In genomic region chr6:147173140-147173539, GRCh38 we compare ENCODE assay signal across 21 cellular contexts.
"Had no signal": no experiment of that assay in that cellular context is flagged by ENCODE, and none has a peak within 500 bp of the region (broad histone marks: within the 10 kb centered on the region; RNA-seq: fewer than 3 reads in every experiment).

No MANE protein-coding gene starts in this region.

- H3K4me3 ChIP-seq: dorsolateral prefrontal cortex, heart left ventricle, pancreas, spleen, testis, tibial nerve had no signal

- H3K9me3 Mint-ChIP-seq: naive B cell; nephron; stimulated activated memory B cell treated with anti-CD40 and anti-IgM and Interleukin-4, amounts not matched to agents 10 μg/mL and 1 μg/mL and 100 μg/mL, for 72 hours; stimulated activated naive CD8-positive, alpha-beta T cell treated with anti-CD3 and anti-CD28 coated beads, Interleukin-15, Interleukin-2, amounts not matched to agents 100 ng/mL and 50 ng/mL, for 24 hours had no signal

- H3K36me3 Mint-ChIP-seq: naive B cell; stimulated activated memory B cell treated with anti-CD40 and anti-IgM and Interleukin-4, amounts not matched to agents 10 μg/mL and 1 μg/mL and 100 μg/mL, for 72 hours had no signal

- H3K27ac ChIP-seq: dorsolateral prefrontal cortex, heart left ventricle, pancreas, spleen, testis, tibial nerve had no signal

- DNase-seq: cortex of kidney; dorsolateral prefrontal cortex; effector memory CD4-positive, alpha-beta T cell; heart left ventricle; hippocampal formation; left colon; mesendoderm; naive B cell; occipital lobe; pancreas; spleen; stimulated activated CD4-positive, alpha-beta T cell treated with anti-CD3 and anti-CD28 coated beads, Interleukin-15, amount 100 ng/mL, for 24 hours; stimulated activated CD4-positive, alpha-beta T cell treated with anti-CD3 and anti-CD28 coated beads, Interleukin-1b, Interleukin-23, amount 100 ng/mL, for 48 hours; stimulated activated CD4-positive, alpha-beta T cell treated with anti-CD3 and anti-CD28 coated beads, Interleukin-4, amount 100 ng/mL, for 24 hours; testis had no signal

- H3K4me3 Mint-ChIP-seq: naive B cell; nephron; stimulated activated memory B cell treated with anti-CD40 and anti-IgM and Interleukin-4, amounts not matched to agents 10 μg/mL and 1 μg/mL and 100 μg/mL, for 72 hours; stimulated activated naive CD8-positive, alpha-beta T cell treated with anti-CD3 and anti-CD28 coated beads, Interleukin-15, Interleukin-2, amounts not matched to agents 100 ng/mL and 50 ng/mL, for 24 hours had no signal

- H3K9me3 ChIP-seq: heart left ventricle, pancreas, spleen, testis, tibial nerve had no signal

- H3K27ac Mint-ChIP-seq: naive B cell; nephron; stimulated activated memory B cell treated with anti-CD40 and anti-IgM and Interleukin-4, amounts not matched to agents 10 μg/mL and 1 μg/mL and 100 μg/mL, for 72 hours; stimulated activated naive CD8-positive, alpha-beta T cell treated with anti-CD3 and anti-CD28 coated beads, Interleukin-15, Interleukin-2, amounts not matched to agents 100 ng/mL and 50 ng/mL, for 24 hours had no signal

- H3K27me3 Mint-ChIP-seq: stimulated activated memory B cell treated with anti-CD40 and anti-IgM and Interleukin-4, amounts not matched to agents 10 μg/mL and 1 μg/mL and 100 μg/mL, for 72 hours; stimulated activated naive CD8-positive, alpha-beta T cell treated with anti-CD3 and anti-CD28 coated beads, Interleukin-15, Interleukin-2, amounts not matched to agents 100 ng/mL and 50 ng/mL, for 24 hours had no signal

- ATAC-seq: esophagus mucosa; heart left ventricle; left colon; pancreas; sciatic nerve; stimulated activated memory B cell treated with anti-CD40 and anti-IgM and Interleukin-4, amounts not matched to agents 10 μg/mL and 1 μg/mL and 100 μg/mL, for 72 hours had no signal

- H3K36me3 ChIP-seq: heart left ventricle, pancreas, spleen, tibial nerve had no signal

- H3K4me1 ChIP-seq: heart left ventricle, spleen, testis, tibial nerve had no signal

- H3K4me1 Mint-ChIP-seq: naive B cell; stimulated activated memory B cell treated with anti-CD40 and anti-IgM and Interleukin-4, amounts not matched to agents 10 μg/mL and 1 μg/mL and 100 μg/mL, for 72 hours had no signal

- H3K27me3 ChIP-seq: dorsolateral prefrontal cortex, heart left ventricle, pancreas, spleen, testis, tibial nerve had no signal
